34 cellular contexts compared by ENCODE assay signal in genomic region chr7:133386204-133386603, GRCh38.
DNase-seq lines count a peak whose midpoint lies in the region; ATAC-seq, FAIRE-seq and TF ChIP-seq lines count a peak whose summit lies in the region.
"Had no signal": no experiment of that assay in that cellular context is flagged by ENCODE, and none has a peak within 500 bp of the region (broad histone marks: within the 10 kb centered on the region; RNA-seq: fewer than 3 reads in every experiment).

No MANE protein-coding gene starts in this region.

- no peak overlapping the region for H3K4me3 Mint-ChIP-seq in brain
- no peak overlapping the region for H3K4me3 Mint-ChIP-seq in stimulated activated effector memory CD8-positive, alpha-beta T cell treated with anti-CD3 and anti-CD28 coated beads, Interleukin-12 subunit alpha, Interleukin-12 subunit beta, amount 100 ng/mL, for 72 hours
- H3K4me3 Mint-ChIP-seq: activated CD4-positive, alpha-beta T cell treated with anti-CD3 and anti-CD28 coated beads, Interleukin-2, amount 10 ng/mL, durations not matched to agents 24 days and 14 days; CD4-positive, CD25-positive, alpha-beta regulatory T cell; natural killer cell treated with Interleukin-12 subunit alpha and Interleukin-12 subunit beta and Interleukin-15 and Interleukin-18, amount 100 ng/mL, for 72 hours; stimulated activated naive B cell treated with anti-CD40 and anti-IgM and Interleukin-4, amounts not matched to agents 10 μg/mL and 1 μg/mL and 100 μg/mL, for 72 hours had no signal

- DNase-seq in SKM-1 treated with dmso at 0.1 percent for 144 hours (lab: John Stamatoyannopoulos, UW; ENCODE audit: unreplicated experiment), result peak; percentile 18
- no peak for DNase-seq in SKM-1 (lab: John Stamatoyannopoulos, UW; ENCODE audit: unreplicated experiment)
- no peak for DNase-seq in trophoblast cell
- no peak for DNase-seq in stimulated activated effector memory CD8-positive, alpha-beta T cell treated with anti-CD3 and anti-CD28 coated beads, Interleukin-12 subunit alpha, Interleukin-12 subunit beta, amount 100 ng/mL, for 72 hours (ENCODE audit: low spot score in 2 of 2)
- no peak for DNase-seq in frontal cortex (ENCODE audit: low spot score in 2 of 2)
- DNase-seq: activated CD4-positive, alpha-beta T cell treated with anti-CD3 and anti-CD28 coated beads, Interleukin-2, amount 10 ng/mL, durations not matched to agents 24 days and 14 days; activated CD8-positive, alpha-beta memory T cell treated with anti-CD3 and anti-CD28 coated beads for 24 hours; activated T-cell treated with anti-CD3 and anti-CD28 coated beads for 4 hours; amygdala; CD4-positive, CD25-positive, alpha-beta regulatory T cell; foreskin melanocyte; GF-D8; hippocampal formation; mucosa of descending colon; NCI-H2029 treated with DMSO at 0.1 percent for 48 hours; NCI-H2227 treated with DMSO at 0.1 percent for 48 hours; NCI-H526 treated with DMSO at 0.1 percent for 48 hours; ovary; Peyer's patch; SJCRH30; stimulated activated naive B cell treated with anti-CD40 and anti-IgM and Interleukin-4, amounts not matched to agents 10 μg/mL and 1 μg/mL and 100 μg/mL, for 72 hours; substantia nigra; upper lobe of left lung had no signal

- no peak overlapping the region for H4K8ac ChIP-seq in trophoblast cell (ENCODE audit: low read depth, low read length)

- H3K27ac ChIP-seq in iPS-18a (ENCODE audit: low read length) (peak overlapping the region; percentile 36), trophoblast cell (ENCODE audit: low read depth, low read length) (no peak overlapping the region)
- H3K27ac ChIP-seq: breast epithelium, HL-60, ovary, Peyer's patch, SJCRH30, skin epidermis, upper lobe of left lung had no signal

- no peak overlapping the region for H3K4me2 ChIP-seq in trophoblast cell (ENCODE audit: low read length)

- H2AK5ac ChIP-seq in trophoblast cell (ENCODE audit: low read length), result no peak overlapping the region

- H3K4me3 ChIP-seq in iPS-18a (ENCODE audit: low read length), result no peak overlapping the region
- H3K4me3 ChIP-seq in trophoblast cell (ENCODE audit: low read depth, low read length), result no peak overlapping the region
- H3K4me3 ChIP-seq: breast epithelium, lung, mucosa of descending colon, ovary, Peyer's patch, SJCRH30, skin epidermis, upper lobe of left lung had no signal

- WGBS in trophoblast cell (ENCODE audit: extremely low coverage, insufficient coverage, insufficient read length), result no CpG with 5 or more reads among the region's 2 CpGs

- H3K36me3 ChIP-seq in iPS-18a (ENCODE audit: control insufficient read depth, low read depth, low read length) (no peaks in the 10 kb centered on the region), trophoblast cell (ENCODE audit: control insufficient read depth in 1 of 2, insufficient read depth in 2 of 2, low read length in 2 of 2) (no peaks in the 10 kb centered on the region)
- H3K36me3 ChIP-seq: breast epithelium, ovary, Peyer's patch, SJCRH30, upper lobe of left lung had no signal

- peak overlapping the region in 3 of 5 experiments; percentile 16 to 30 (median 24) for H3K27ac Mint-ChIP-seq in brain
- no peak overlapping the region for H3K27ac Mint-ChIP-seq in stimulated activated effector memory CD8-positive, alpha-beta T cell treated with anti-CD3 and anti-CD28 coated beads, Interleukin-12 subunit alpha, Interleukin-12 subunit beta, amount 100 ng/mL, for 72 hours
- H3K27ac Mint-ChIP-seq: activated CD4-positive, alpha-beta T cell treated with anti-CD3 and anti-CD28 coated beads, Interleukin-2, amount 10 ng/mL, durations not matched to agents 24 days and 14 days; activated naive CD4-positive, alpha-beta T cell treated with anti-CD3 and anti-CD28 coated beads, Interleukin-2, amount 50 U/mL, for 72 hours; activated T-helper 2 cell treated with anti-CD3 and anti-CD28 coated beads, Interferon-gamma antibody, Interleukin-2, Interleukin-4, amounts not matched to agents 10 μg/mL and 5 μg/mL and 100 μg/mL, durations not matched to agents 14 hours and 24 hours and 36 hours; natural killer cell treated with Interleukin-12 subunit alpha and Interleukin-12 subunit beta and Interleukin-15 and Interleukin-18, amount 100 ng/mL, for 72 hours; stimulated activated naive B cell treated with anti-CD40 and anti-IgM and Interleukin-4, amounts not matched to agents 10 μg/mL and 1 μg/mL and 100 μg/mL, for 72 hours had no signal

- H4K12ac ChIP-seq in trophoblast cell (ENCODE audit: low read depth, low read length), result no peak overlapping the region

- H3K27me3 ChIP-seq in iPS-18a (ENCODE audit: control insufficient read depth, insufficient read depth, low read length), result no peaks in the 10 kb centered on the region
- no peaks in the 10 kb centered on the region for H3K27me3 ChIP-seq in trophoblast cell (ENCODE audit: insufficient read depth, low read length)
- H3K27me3 ChIP-seq: breast epithelium, ovary, Peyer's patch, SJCRH30, upper lobe of left lung had no signal

- no peak overlapping the region for H4K91ac ChIP-seq in trophoblast cell (ENCODE audit: low read depth, low read length)

- no peak overlapping the region for H2AFZ ChIP-seq in trophoblast cell (ENCODE audit: insufficient read depth, low read length, poor library complexity)

- H3K14ac ChIP-seq in trophoblast cell (ENCODE audit: low read length), result no peak overlapping the region

- H2BK120ac ChIP-seq in trophoblast cell (ENCODE audit: insufficient read depth, low read length, poor library complexity), result no peak overlapping the region

- H3K9ac ChIP-seq in iPS-18a (ENCODE audit: low read length), result no peak overlapping the region
- no peak overlapping the region for H3K9ac ChIP-seq in trophoblast cell (ENCODE audit: low read length)

- H3K9me3 ChIP-seq in iPS-18a (ENCODE audit: control insufficient read depth, low read depth, low read length) (no peaks in the 10 kb centered on the region), trophoblast cell (ENCODE audit: insufficient read depth, low read depth, low read length) (no peaks in the 10 kb centered on the region)
- H3K9me3 ChIP-seq: breast epithelium, mucosa of descending colon, ovary, Peyer's patch, SJCRH30, upper lobe of left lung had no signal

- H3K79me2 ChIP-seq in trophoblast cell (ENCODE audit: control insufficient read depth, insufficient read depth, low read length, poor library complexity), result no peaks in the 10 kb centered on the region

- H3K9me3 Mint-ChIP-seq in brain, result peaks cover 0 to 10% (median 0%) of the 10 kb centered on the region in 5 experiments
- H3K9me3 Mint-ChIP-seq in stimulated activated effector memory CD8-positive, alpha-beta T cell treated with anti-CD3 and anti-CD28 coated beads, Interleukin-12 subunit alpha, Interleukin-12 subunit beta, amount 100 ng/mL, for 72 hours, result no peaks in the 10 kb centered on the region
- H3K9me3 Mint-ChIP-seq: natural killer cell treated with Interleukin-12 subunit alpha and Interleukin-12 subunit beta and Interleukin-15 and Interleukin-18, amount 100 ng/mL, for 72 hours had no signal

- peaks cover 19% of the 10 kb centered on the region for H3K36me3 Mint-ChIP-seq in brain
- no peaks in the 10 kb centered on the region for H3K36me3 Mint-ChIP-seq in stimulated activated effector memory CD8-positive, alpha-beta T cell treated with anti-CD3 and anti-CD28 coated beads, Interleukin-12 subunit alpha, Interleukin-12 subunit beta, amount 100 ng/mL, for 72 hours
- H3K36me3 Mint-ChIP-seq: natural killer cell treated with Interleukin-12 subunit alpha and Interleukin-12 subunit beta and Interleukin-15 and Interleukin-18, amount 100 ng/mL, for 72 hours had no signal

- H3K4ac ChIP-seq in trophoblast cell (ENCODE audit: low read depth, low read length), result no peak overlapping the region

- no peak for TF ChIP-seq CTCF in brain (conservative IDR thresholded peaks at IDR 0.05)

- no peak for FAIRE-seq in frontal cortex (lab: Jason Lieb, UNC)
- FAIRE-seq: HepG2 had no signal

- H3K4me1 Mint-ChIP-seq in brain, result peaks cover 42% of the 10 kb centered on the region
- peaks cover 6% of the 10 kb centered on the region for H3K4me1 Mint-ChIP-seq in stimulated activated effector memory CD8-positive, alpha-beta T cell treated with anti-CD3 and anti-CD28 coated beads, Interleukin-12 subunit alpha, Interleukin-12 subunit beta, amount 100 ng/mL, for 72 hours
- H3K4me1 Mint-ChIP-seq: activated CD4-positive, alpha-beta T cell treated with anti-CD3 and anti-CD28 coated beads, Interleukin-2, amount 10 ng/mL, durations not matched to agents 24 days and 14 days had no signal

- peak overlapping the region; percentile 25 for H3K23ac ChIP-seq in trophoblast cell (ENCODE audit: low read length)

- H3K18ac ChIP-seq in trophoblast cell (ENCODE audit: low read length), result no peak overlapping the region

- H3K4me1 ChIP-seq in iPS-18a (ENCODE audit: control insufficient read depth, low read depth, low read length) (peaks cover 26% of the 10 kb centered on the region), trophoblast cell (ENCODE audit: control insufficient read depth in 1 of 2, insufficient read depth in 2 of 2, low read length in 2 of 2) (no peaks in the 10 kb centered on the region)
- H3K4me1 ChIP-seq: breast epithelium, Peyer's patch, SJCRH30, upper lobe of left lung had no signal

- H3K27me3 Mint-ChIP-seq in brain, result peaks cover 4% of the 10 kb centered on the region
- H3K27me3 Mint-ChIP-seq: activated CD4-positive, alpha-beta T cell treated with anti-CD3 and anti-CD28 coated beads, Interleukin-2, amount 10 ng/mL, durations not matched to agents 24 days and 14 days; CD4-positive, CD25-positive, alpha-beta regulatory T cell; natural killer cell treated with Interleukin-12 subunit alpha and Interleukin-12 subunit beta and Interleukin-15 and Interleukin-18, amount 100 ng/mL, for 72 hours; stimulated activated naive B cell treated with anti-CD40 and anti-IgM and Interleukin-4, amounts not matched to agents 10 μg/mL and 1 μg/mL and 100 μg/mL, for 72 hours had no signal

- no peak overlapping the region for H2BK12ac ChIP-seq in trophoblast cell (ENCODE audit: low read length)

- H3K79me1 ChIP-seq in trophoblast cell (ENCODE audit: low read length), result no peaks in the 10 kb centered on the region

- no peak overlapping the region for H2BK5ac ChIP-seq in trophoblast cell (ENCODE audit: low read depth, low read length, poor library complexity)

- ATAC-seq in stimulated activated effector memory CD8-positive, alpha-beta T cell treated with anti-CD3 and anti-CD28 coated beads, Interleukin-12 subunit alpha, Interleukin-12 subunit beta, amount 100 ng/mL, for 72 hours, result no peak
- no peak for ATAC-seq in HG03442 (IDR thresholded peaks at IDR 0.05; ENCODE audit: unreplicated experiment)
- ATAC-seq: activated naive CD4-positive, alpha-beta T cell treated with anti-CD3 and anti-CD28 coated beads, Interleukin-2, amount 50 U/mL, for 72 hours; HepG2; mucosa of descending colon; natural killer cell treated with Interleukin-12 subunit alpha and Interleukin-12 subunit beta and Interleukin-15 and Interleukin-18, amount 100 ng/mL, for 72 hours; stimulated activated naive B cell treated with anti-CD40 and anti-IgM and Interleukin-4, amounts not matched to agents 10 μg/mL and 1 μg/mL and 100 μg/mL, for 72 hours had no signal
